Comparison of ENCODE assay signal across 9 cellular contexts in the genomic region with DNA sequence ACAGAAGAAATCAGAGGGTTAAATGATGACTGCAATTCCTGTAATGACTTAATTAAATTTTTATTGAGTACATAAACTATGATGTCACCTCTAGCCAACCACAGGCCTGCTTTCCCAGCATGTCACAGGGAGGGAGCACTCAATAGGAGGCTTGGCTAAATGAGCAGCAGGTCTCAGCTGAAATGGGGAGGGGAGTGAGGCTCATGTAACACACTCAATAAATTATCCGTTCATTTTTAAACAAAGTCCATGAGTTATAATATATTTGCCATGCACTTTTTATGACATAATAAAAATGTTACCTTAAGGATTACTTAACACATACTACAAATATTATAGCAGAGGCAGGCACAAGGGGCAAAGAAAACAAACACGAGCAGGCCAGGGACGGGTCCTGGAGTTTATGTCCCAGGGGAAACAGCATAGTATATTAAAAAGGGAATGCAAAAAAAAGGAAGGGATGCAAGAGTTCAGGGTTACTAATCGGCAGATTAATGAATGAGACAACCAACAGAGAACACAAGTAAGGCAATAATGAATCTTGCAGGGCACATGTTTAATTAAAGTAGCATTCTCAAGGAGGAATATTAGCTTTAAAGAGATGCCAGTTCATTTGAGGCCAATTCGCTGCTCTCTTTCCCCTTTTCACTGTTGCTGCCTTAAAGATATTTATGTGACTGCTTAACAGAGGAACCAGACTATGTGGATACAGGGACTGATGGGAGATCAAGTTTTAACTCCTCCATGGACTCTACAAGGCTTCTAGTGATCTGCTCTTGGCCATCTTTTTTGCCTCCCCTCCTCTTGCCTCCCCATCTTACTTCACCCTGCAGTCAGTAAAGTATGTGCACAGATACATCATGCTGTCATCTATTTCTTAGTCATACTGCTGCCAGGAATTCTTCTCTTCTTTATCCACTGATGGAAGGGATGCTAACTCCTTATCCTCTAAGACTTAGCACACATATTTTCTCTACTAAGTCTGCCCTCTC. TPM values are rescaled to one million over a fixed set of nuclear protein-coding genes. Genes with fewer than 3 reads are reported as not detected.
DNase-seq lines count a peak whose midpoint lies in the region; TF ChIP-seq lines count a peak whose summit lies in the region.
"Had no signal": no experiment of that assay in that cellular context is flagged by ENCODE, and none has a peak within 500 bp of the region (broad histone marks: within the 10 kb centered on the region; RNA-seq: fewer than 3 reads in every experiment).

No MANE protein-coding gene starts in this region.

- peaks cover 0 to 3% of the 10 kb centered on the region in 2 donors for H3K4me1 ChIP-seq in uterus

- H3K27ac ChIP-seq in uterus = peak overlapping the region in 1 of 2 donors; percentile 46

- TF ChIP-seq CTCF in uterus (IDR thresholded peaks at IDR 0.05) = no peak

- no peaks in the 10 kb centered on the region for H3K9me3 ChIP-seq in uterus

- H3K36me3 ChIP-seq in uterus = no peaks in the 10 kb centered on the region

- no peak for TF ChIP-seq POLR2A in uterus (IDR thresholded peaks at IDR 0.05)

- peak; percentile 70 for DNase-seq in HCEC 1CT
- DNase-seq in RKO (ENCODE audit: low spot score) = peak; percentile 41
- peak; percentile 43 for DNase-seq in fibroblast of peridontal ligament (ENCODE audit: extremely low read depth)
- DNase-seq in skeletal muscle cell (ENCODE audit: low read depth) = peak; percentile 48
- no peak for DNase-seq in HuH-7.5 (ENCODE audit: low spot score)
- DNase-seq in activated gamma-delta T cell (lab: John Stamatoyannopoulos, UW) = no peak
- no peak for DNase-seq in uterus
- DNase-seq: activated CD4-positive, alpha-beta T cell treated with anti-CD3 and anti-CD28 coated beads for 4 hours; GOT3 had no signal

- intact Hi-C loops in uterus (cut with DNase I; ENCODE audit: low total_unique reads) = no loop called here

- H3K4me3 ChIP-seq in skeletal muscle cell (ENCODE audit: low read depth, low read length) = no peak overlapping the region
- H3K4me3 ChIP-seq in uterus = no peak overlapping the region

- H3K27me3 ChIP-seq in uterus = no peaks in the 10 kb centered on the region

RNA-seq across cellular contexts. Expression of gene FAM83C, which starts 27.3 kb away (rescaled TPM):
- total RNA-seq in uterus = not detected

RNA-seq across cellular contexts. Expression of gene EIF6, which starts 34.9 kb away (rescaled TPM):
- 10 to 100 TPM; 33.8 to 80.9 (median 66.8) TPM for total RNA-seq in uterus

RNA-seq across cellular contexts. Expression of gene MMP24OS, which starts 41.6 kb away (rescaled TPM):
- total RNA-seq in uterus = 10 to 100 TPM in 3 of 4 donors, 1 to 10 TPM in 1; 8.8 to 67.8 (median 18.1) TPM

Comparison
In these comparisons a context has a peak if more than half of its experiments do, and no peak if none do; other contexts are left out.
1. DNase-seq: peak in HCEC 1CT (single experiment), RKO (single experiment), fibroblast of peridontal ligament (single experiment) and skeletal muscle cell (single experiment); none in HuH-7.5 (single experiment), activated gamma-delta T cell (single experiment) and uterus (0 of 2).